8 cellular contexts compared by ENCODE assay signal in genomic region chr7:149838224-149838991, GRCh38. TPM values are rescaled to one million over a fixed set of nuclear protein-coding genes. Genes with fewer than 3 reads are reported as not detected.
DNase-seq lines count a peak whose midpoint lies in the region; ATAC-seq and TF ChIP-seq lines count a peak whose summit lies in the region.

ZNF862 (plus strand) TSS chr7:149838375; CDS start chr7:149838612, 237 bp downstream.

- H3K4me1 ChIP-seq in ovary (ENCODE audit: insufficient read depth): peaks cover 3% of the 10 kb centered on the region
- H3K4me1 ChIP-seq in thyroid gland: peaks cover 7 to 10% of the 10 kb centered on the region in 2 donors

- H3K4me3 Mint-ChIP-seq in activated naive CD8-positive, alpha-beta T cell treated with anti-CD3 and anti-CD28 coated beads, Interleukin-2, amount 10 ng/mL, durations not matched to agents 7 days and 5 days: peak within 1 kb of the TSS; percentile 88

- no peaks in the 10 kb centered on the region for H3K9me3 Mint-ChIP-seq in activated naive CD8-positive, alpha-beta T cell treated with anti-CD3 and anti-CD28 coated beads, Interleukin-2, amount 10 ng/mL, durations not matched to agents 7 days and 5 days

- DNase-seq in NCI-H128 (lab: John Stamatoyannopoulos, UW; ENCODE audit: unreplicated experiment) (peak; percentile 94), head of caudate nucleus (peak; percentile 98 to 100 (median 99)), ovary (peak; percentile 96 to 98 (median 96)), thyroid gland (peak; percentile 99)
- DNase-seq in activated naive CD8-positive, alpha-beta T cell treated with anti-CD3 and anti-CD28 coated beads, Interleukin-2, amount 10 ng/mL, durations not matched to agents 7 days and 5 days: peak; percentile 93

- 0 to 1% (median 1%) methylated on average over 64 to 86 of the region's 86 CpGs for WGBS in ovary, 3 donors
- 0% methylated on average over 7 to 21 of the region's 86 CpGs for WGBS in thyroid gland, 2 donors

- no peaks in the 10 kb centered on the region for H3K9me2 ChIP-seq in SU-DHL-6 (replicated peaks; ENCODE audit: insufficient read depth, low read length)

- H3K4me2 ChIP-seq in SU-DHL-6 (ENCODE audit: low read depth, low read length, poor library complexity, severe bottlenecking): peak within 1 kb of the TSS; percentile 78

- peak; percentile 50 for TF ChIP-seq POLR2A in GM10847 (IDR thresholded peaks at IDR 0.05; ENCODE audit: extremely low read depth, insufficient read length)
- TF ChIP-seq POLR2A in ovary (IDR thresholded peaks at IDR 0.05): peak; percentile 68
- peak; percentile 43 to 87 for TF ChIP-seq POLR2A in thyroid gland (IDR thresholded peaks at IDR 0.05)

- ATAC-seq in HG02678 (IDR thresholded peaks at IDR 0.05; ENCODE audit: unreplicated experiment): peak; percentile 99
- peak; percentile 97 for ATAC-seq in activated naive CD8-positive, alpha-beta T cell treated with anti-CD3 and anti-CD28 coated beads, Interleukin-2, amount 10 ng/mL, durations not matched to agents 7 days and 5 days (ENCODE audit: low read depth)

- peaks cover 7% of the 10 kb centered on the region for H3K36me3 Mint-ChIP-seq in activated naive CD8-positive, alpha-beta T cell treated with anti-CD3 and anti-CD28 coated beads, Interleukin-2, amount 10 ng/mL, durations not matched to agents 7 days and 5 days

- H3K9ac ChIP-seq in SU-DHL-6 (ENCODE audit: low read length): peak within 1 kb of the TSS; percentile 74

- peaks cover 10% of the 10 kb centered on the region for H3K27me3 Mint-ChIP-seq in activated naive CD8-positive, alpha-beta T cell treated with anti-CD3 and anti-CD28 coated beads, Interleukin-2, amount 10 ng/mL, durations not matched to agents 7 days and 5 days

- TF ChIP-seq EP300 in ovary (IDR thresholded peaks at IDR 0.05): no peak

- intact Hi-C loops in head of caudate nucleus (cut with DNase I) (loop anchor here (5.0 kb wide), 2 partner anchors 34 to 121 kb away; partner anchors contain the start of gene ATP6V0E2), ovary (cut with DNase I) (loop anchor here in 1 of 4 donors (5.0 kb wide), 2 partner anchors 56 to 341 kb away; partner anchors contain the start of gene ZNF746), thyroid gland (cut with DNase I) (loop anchor here (5.0 kb wide), 1 partner anchor 66 kb away; the partner anchor contains the start of gene ZNF467)

- POLR2A ChIA-PET in activated naive CD8-positive, alpha-beta T cell treated with anti-CD3 and anti-CD28 coated beads, Interleukin-2, amount 10 ng/mL, durations not matched to agents 7 days and 5 days (lab: Charles Lee): interaction anchor here (0.7 to 2.9 kb wide), 9 partner anchors 11 to 45 kb away, joined by 3 to 42 read pairs (median 7); no protein-coding TSS in a partner anchor

- H3F3A ChIP-seq in SU-DHL-6 (ENCODE audit: insufficient read depth): no peaks in the 10 kb centered on the region

- H3K9me3 ChIP-seq in SU-DHL-6 (ENCODE audit: insufficient read depth, low read length) (no peaks in the 10 kb centered on the region), ovary (no peaks in the 10 kb centered on the region), thyroid gland (no peaks in the 10 kb centered on the region)

- peak within 1 kb of the TSS; percentile 80 for H3K27ac Mint-ChIP-seq in activated naive CD8-positive, alpha-beta T cell treated with anti-CD3 and anti-CD28 coated beads, Interleukin-2, amount 10 ng/mL, durations not matched to agents 7 days and 5 days

- TF ChIP-seq CTCF in SU-DHL-6 (IDR thresholded peaks at IDR 0.05; ENCODE audit: insufficient read depth, low read length, poor library complexity, severe bottlenecking): no peak
- peak in 1 of 3 donors; percentile 26 for TF ChIP-seq CTCF in ovary (IDR thresholded peaks at IDR 0.05)
- TF ChIP-seq CTCF in thyroid gland (IDR thresholded peaks at IDR 0.05): peak in 2 of 6 experiments; percentile 11 to 14

- H3K27me3 ChIP-seq in SU-DHL-6 (ENCODE audit: low read length): no peaks in the 10 kb centered on the region
- no peaks in the 10 kb centered on the region for H3K27me3 ChIP-seq in ovary
- no peaks in the 10 kb centered on the region for H3K27me3 ChIP-seq in thyroid gland

- H3K27ac ChIP-seq in SU-DHL-6 (ENCODE audit: low read depth, low read length) (no peak within 1 kb of the TSS), ovary (peak within 1 kb of the TSS; percentile 73 to 94), thyroid gland (peak within 1 kb of the TSS; percentile 84 to 91 (median 90))

- H3K79me2 ChIP-seq in SU-DHL-6 (ENCODE audit: insufficient read depth, low read length): no peaks in the 10 kb centered on the region

- peak within 1 kb of the TSS; percentile 69 for H3K4me3 ChIP-seq in SU-DHL-6 (ENCODE audit: insufficient read depth, low read length, poor library complexity, severe bottlenecking)
- H3K4me3 ChIP-seq in ovary: peak within 1 kb of the TSS; percentile 82
- H3K4me3 ChIP-seq in thyroid gland (replicated peaks in 1 of 3): peak within 1 kb of the TSS; percentile 47 to 98 (median 95)

- no peaks in the 10 kb centered on the region for H4K20me1 ChIP-seq in SU-DHL-6 (ENCODE audit: low read depth, low read length)

- peaks cover 22% of the 10 kb centered on the region for H3K4me1 Mint-ChIP-seq in activated naive CD8-positive, alpha-beta T cell treated with anti-CD3 and anti-CD28 coated beads, Interleukin-2, amount 10 ng/mL, durations not matched to agents 7 days and 5 days

- H3K36me3 ChIP-seq in SU-DHL-6 (ENCODE audit: low read length): no peaks in the 10 kb centered on the region
- H3K36me3 ChIP-seq in ovary: no peaks in the 10 kb centered on the region
- no peaks in the 10 kb centered on the region for H3K36me3 ChIP-seq in thyroid gland

- peak within 1 kb of the TSS; percentile 91 for H2AFZ ChIP-seq in SU-DHL-6 (ENCODE audit: low read depth, low read length, severe bottlenecking)

RNA-seq across cellular contexts. Expression of gene ZNF862, which starts in this region (rescaled TPM):
- 10 to 100 TPM; 44.1 to 45.6 TPM for total RNA-seq in activated naive CD8-positive, alpha-beta T cell treated with anti-CD3 and anti-CD28 coated beads, Interleukin-2, amount 10 ng/mL, durations not matched to agents 7 days and 5 days
- total RNA-seq in ovary (10 to 100 TPM; 13.6 to 29.8 (median 22.8) TPM), thyroid gland (10 to 100 TPM; 23.6 to 53.7 (median 39.3) TPM)
- 10 to 100 TPM; 11.4 to 11.8 TPM for polyA plus RNA-seq in ovary
